8 cellular contexts compared by ENCODE assay signal in the genomic region with DNA sequence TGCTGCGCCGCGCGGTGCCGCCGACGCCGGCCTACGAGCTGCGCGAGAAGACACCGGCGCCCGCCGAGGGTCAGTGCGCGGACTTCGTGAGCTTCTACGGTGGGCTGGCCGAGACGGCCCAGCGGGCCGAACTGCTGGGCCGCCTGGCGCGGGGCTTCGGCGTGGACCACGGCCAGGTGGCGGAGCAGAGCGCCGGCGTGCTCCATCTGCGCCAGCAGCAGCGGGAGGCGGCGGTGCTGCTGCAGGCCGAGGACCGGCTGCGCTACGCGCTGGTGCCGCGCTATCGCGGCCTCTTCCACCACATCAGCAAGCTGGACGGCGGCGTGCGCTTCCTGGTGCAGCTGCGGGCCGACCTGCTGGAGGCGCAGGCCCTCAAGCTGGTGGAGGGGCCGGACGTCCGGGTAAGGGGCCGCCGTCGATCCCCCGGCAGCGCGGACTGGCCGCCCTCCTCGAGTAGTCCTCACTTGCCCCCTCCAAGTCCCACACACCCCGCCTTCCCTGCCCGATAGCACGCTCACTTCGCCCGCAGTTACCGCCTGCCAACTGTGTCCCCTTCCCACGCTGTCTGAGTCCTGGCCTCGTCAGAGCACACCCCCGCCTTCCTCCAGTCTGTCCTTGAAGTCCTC. TPM values are rescaled to one million over a fixed set of nuclear protein-coding genes. Genes with fewer than 3 reads are reported as not detected.
DNase-seq lines count a peak whose midpoint lies in the region; ATAC-seq and TF ChIP-seq lines count a peak whose summit lies in the region.

No MANE protein-coding gene starts in this region.

- peak overlapping the region; percentile 99 for H3K4me3 Mint-ChIP-seq in CD4-positive, alpha-beta T cell
- peak overlapping the region; percentile 93 for H3K4me3 Mint-ChIP-seq in T-helper 1 cell treated with Interleukin-12 subunit alpha and Interleukin-12 subunit beta and Interleukin-4 antibody, amounts not matched to agents 30 μg/mL and 1 μg/mL, for 36 hours

- no peaks in the 10 kb centered on the region for H3K36me3 ChIP-seq in body of pancreas (replicated peaks in 1 of 2; ENCODE audit: insufficient read depth in 1 of 2, low read depth in 2 of 2)
- peaks cover 0 to 14% (median 0%) of the 10 kb centered on the region in 6 donors for H3K36me3 ChIP-seq in spleen

- TF ChIP-seq CTCF in CD4-positive, alpha-beta T cell (IDR thresholded peaks at IDR 0.05) = no peak
- TF ChIP-seq CTCF in body of pancreas (IDR thresholded peaks at IDR 0.05) = peak in 1 of 7 experiments; percentile 1
- no peak for TF ChIP-seq CTCF in spleen (IDR thresholded peaks at IDR 0.05 in 8 of 11, conservative IDR thresholded peaks at IDR 0.05 in 3 of 11)

- H3K4me1 ChIP-seq in body of pancreas (peaks cover 55% of the 10 kb centered on the region), spleen (peaks cover 6 to 59% (median 29%) of the 10 kb centered on the region in 6 donors)

- H3K9me3 Mint-ChIP-seq in CD4-positive, alpha-beta T cell = no peaks in the 10 kb centered on the region
- no peaks in the 10 kb centered on the region for H3K9me3 Mint-ChIP-seq in T-helper 1 cell treated with Interleukin-12 subunit alpha and Interleukin-12 subunit beta and Interleukin-4 antibody, amounts not matched to agents 30 μg/mL and 1 μg/mL, for 36 hours

- CTCF ChIA-PET in CD4-positive, alpha-beta T cell (lab: Charles Lee) = interaction anchor here (0.5 to 0.9 kb wide), 2 partner anchors 287 to 666 kb away, joined by 3 to 5 read pairs; a partner anchor contains a TSS

- no peaks in the 10 kb centered on the region for H3K9me3 ChIP-seq in CD4-positive, alpha-beta T cell (ENCODE audit: control insufficient read depth, low read length)
- H3K9me3 ChIP-seq in body of pancreas (no peaks in the 10 kb centered on the region), spleen (no peaks in the 10 kb centered on the region)

- peak overlapping the region; percentile 76 to 81 for H3K4me3 ChIP-seq in body of pancreas
- peak overlapping the region; percentile 76 to 98 (median 93) for H3K4me3 ChIP-seq in spleen

- H3K27ac ChIP-seq in CD4-positive, alpha-beta T cell (ENCODE audit: low read depth, low read length) = no peak overlapping the region
- H3K27ac ChIP-seq in body of pancreas = peak overlapping the region; percentile 97 to 99 (median 98)
- peak overlapping the region; percentile 77 to 94 (median 88) for H3K27ac ChIP-seq in spleen

- peaks cover 9% of the 10 kb centered on the region for H3K36me3 Mint-ChIP-seq in CD4-positive, alpha-beta T cell (ENCODE audit: low read depth)
- no peaks in the 10 kb centered on the region for H3K36me3 Mint-ChIP-seq in T-helper 1 cell treated with Interleukin-12 subunit alpha and Interleukin-12 subunit beta and Interleukin-4 antibody, amounts not matched to agents 30 μg/mL and 1 μg/mL, for 36 hours (ENCODE audit: low read depth)

- POLR2A ChIA-PET in CD4-positive, alpha-beta T cell (lab: Charles Lee) = interaction anchor here (0.6 to 1.4 kb wide), 3 partner anchors 12 to 288 kb away, joined by 3 to 6 read pairs (median 3); a partner anchor contains a TSS

- peak overlapping the region; percentile 83 for H3K27ac Mint-ChIP-seq in CD4-positive, alpha-beta T cell
- peak overlapping the region; percentile 83 for H3K27ac Mint-ChIP-seq in T-helper 1 cell treated with Interleukin-12 subunit alpha and Interleukin-12 subunit beta and Interleukin-4 antibody, amounts not matched to agents 30 μg/mL and 1 μg/mL, for 36 hours

- no peaks in the 10 kb centered on the region for H3K27me3 ChIP-seq in CD4-positive, alpha-beta T cell (ENCODE audit: control insufficient read depth, insufficient read depth, low read length)
- H3K27me3 ChIP-seq in body of pancreas (no peaks in the 10 kb centered on the region), spleen (replicated peaks in 1 of 7) (no peaks in the 10 kb centered on the region)

- H3K4me1 Mint-ChIP-seq in CD4-positive, alpha-beta T cell (ENCODE audit: low read depth) = peaks cover 48% of the 10 kb centered on the region
- H3K4me1 Mint-ChIP-seq in T-helper 1 cell treated with Interleukin-12 subunit alpha and Interleukin-12 subunit beta and Interleukin-4 antibody, amounts not matched to agents 30 μg/mL and 1 μg/mL, for 36 hours (ENCODE audit: low read depth) = peaks cover 10% of the 10 kb centered on the region

- WGBS in body of pancreas, 2 donors = 2% methylated on average over 9 to 47 of the region's 73 CpGs
- WGBS in spleen, 5 donors = 0 to 1% (median 1%) methylated on average over 35 to 73 of the region's 73 CpGs

- intact Hi-C loops in CD4-positive, alpha-beta T cell (cut with DNase I, micrococcal nuclease) = loop anchor here (2.0 to 5.0 kb wide), 2 partner anchors 92 to 93 kb away; a partner anchor contains a TSS
- intact Hi-C loops in body of pancreas (cut with DNase I) (no loop called here), spleen (cut with DNase I; ENCODE audit: low total_unique reads) (no loop called here)

- ATAC-seq in CD4-positive, alpha-beta T cell (ENCODE audit: poor library complexity) = peak; percentile 63
- ATAC-seq in GM19351 (IDR thresholded peaks at IDR 0.05; ENCODE audit: unreplicated experiment) (peak; percentile 55), HG03442 (IDR thresholded peaks at IDR 0.05; ENCODE audit: unreplicated experiment) (peak; percentile 45), body of pancreas (peak; percentile 38)

- peak in 9 of 10 experiments; percentile 2 to 41 (median 17) for DNase-seq in CD4-positive, alpha-beta T cell
- peak; percentile 53 to 62 (median 58) for DNase-seq in body of pancreas
- peak; percentile 72 for DNase-seq in iPS-NIHi11 (ENCODE audit: low spot score)
- DNase-seq in spleen = peak; percentile 90
- DNase-seq in mesenteric fat pad (ENCODE audit: low spot score) = no peak

- TF ChIP-seq POLR2A in body of pancreas (IDR thresholded peaks at IDR 0.05) (peak in 2 of 3 donors; percentile 42 to 45), spleen (IDR thresholded peaks at IDR 0.05) (no peak)

- no peaks in the 10 kb centered on the region for H3K27me3 Mint-ChIP-seq in CD4-positive, alpha-beta T cell
- peaks cover 18% of the 10 kb centered on the region for H3K27me3 Mint-ChIP-seq in T-helper 1 cell treated with Interleukin-12 subunit alpha and Interleukin-12 subunit beta and Interleukin-4 antibody, amounts not matched to agents 30 μg/mL and 1 μg/mL, for 36 hours (ENCODE audit: low read depth)

RNA-seq across cellular contexts. Expression of a gene that starts 0.5 kb away (rescaled TPM):
- total RNA-seq in CD4-positive, alpha-beta T cell = 1 to 10 TPM; 4.7 to 5.3 TPM
- total RNA-seq in body of pancreas (10 to 100 TPM; 19.2 to 29.3 TPM), spleen (10 to 100 TPM in 4 of 7 donors, 1 to 10 TPM in 3; 6.1 to 14.3 (median 10.1) TPM), mesenteric fat pad (10.4 TPM)
- polyA plus RNA-seq in spleen = 1 to 10 TPM; 2.0 to 2.9 (median 2.1) TPM

RNA-seq across cellular contexts. Expression of a gene that starts 53.7 kb away (rescaled TPM):
- 1 to 10 TPM; 2.1 to 2.6 TPM for total RNA-seq in CD4-positive, alpha-beta T cell
- total RNA-seq in body of pancreas = 1 to 10 TPM; 4.0 to 5.2 TPM
- 10 to 100 TPM in 2 of 7 donors, 1 to 10 TPM in 5; 4.7 to 13.5 (median 9.5) TPM for total RNA-seq in spleen
- polyA plus RNA-seq in spleen = 10 to 100 TPM in 1 of 3 donors, 1 to 10 TPM in 2; 2.3 to 13.2 (median 6.1) TPM
- total RNA-seq in mesenteric fat pad = 30.9 TPM

Comparison
In these comparisons a context has a peak if more than half of its experiments do, and no peak if none do; other contexts are left out.
1. POLR2A ChIP-seq: peak in body of pancreas (2 of 3); none in spleen (0 of 3).
2. intact Hi-C loops: an anchor here in CD4-positive, alpha-beta T cell (2.0 to 5.0 kb wide); none called in body of pancreas and spleen.
3. Peak in every context shown above with its lines, with median percentiles within 50 percentile points of each other: ATAC-seq.